In genomic region chr7:135499818-135500217, GRCh38 we compare ENCODE assay signal across 14 cellular contexts.
A peak's percentile ranks its signal among the peaks of the same experiment; 100 is the strongest.
DNase-seq lines count a peak whose midpoint lies in the region; ATAC-seq and TF ChIP-seq lines count a peak whose summit lies in the region.
"Had no signal": no experiment of that assay in that cellular context is flagged by ENCODE, and none has a peak within 500 bp of the region (broad histone marks: within the 10 kb centered on the region; RNA-seq: fewer than 3 reads in every experiment).

No MANE protein-coding gene starts in this region.

- H3K4me3 ChIP-seq in tibial artery = no peak overlapping the region
- H3K4me3 ChIP-seq: HAP-1, SJCRH30, skin epidermis had no signal

- H3K4me1 ChIP-seq in tibial artery = peaks cover 0 to 56% (median 6%) of the 10 kb centered on the region in 4 donors
- H3K4me1 ChIP-seq: SJCRH30 had no signal

- H3K36me3 ChIP-seq in tibial artery = no peaks in the 10 kb centered on the region
- H3K36me3 ChIP-seq: HAP-1, SJCRH30 had no signal

- H3K9me3 Mint-ChIP-seq in activated naive CD4-positive, alpha-beta T cell treated with anti-CD3 and anti-CD28 coated beads, Interleukin-2, amount 50 U/mL, for 24 hours = no peaks in the 10 kb centered on the region
- no peaks in the 10 kb centered on the region for H3K9me3 Mint-ChIP-seq in dendritic cell treated with granulocyte-macrophage colony-stimulating factor and Interleukin-4, amounts not matched to agents 40 ng/mL and 50 ng/mL, for 4 days
- no peaks in the 10 kb centered on the region for H3K9me3 Mint-ChIP-seq in stimulated activated naive CD8-positive, alpha-beta T cell treated with anti-CD3 and anti-CD28 coated beads, Interleukin-15, amount 100 ng/mL, for 72 hours

- H3K27ac Mint-ChIP-seq in activated naive CD4-positive, alpha-beta T cell treated with anti-CD3 and anti-CD28 coated beads, Interleukin-2, amount 50 U/mL, for 24 hours = peak overlapping the region; percentile 83
- H3K27ac Mint-ChIP-seq in dendritic cell treated with granulocyte-macrophage colony-stimulating factor and Interleukin-4, amounts not matched to agents 40 ng/mL and 50 ng/mL, for 4 days = peak overlapping the region; percentile 19
- H3K27ac Mint-ChIP-seq in stimulated activated naive CD8-positive, alpha-beta T cell treated with anti-CD3 and anti-CD28 coated beads, Interleukin-15, amount 100 ng/mL, for 72 hours = peak overlapping the region; percentile 83 to 85

- H3K27me3 ChIP-seq in tibial artery = no peaks in the 10 kb centered on the region
- H3K27me3 ChIP-seq: SJCRH30 had no signal

- H3K36me3 Mint-ChIP-seq in activated naive CD4-positive, alpha-beta T cell treated with anti-CD3 and anti-CD28 coated beads, Interleukin-2, amount 50 U/mL, for 24 hours = peaks cover 2% of the 10 kb centered on the region
- H3K36me3 Mint-ChIP-seq in dendritic cell treated with granulocyte-macrophage colony-stimulating factor and Interleukin-4, amounts not matched to agents 40 ng/mL and 50 ng/mL, for 4 days (ENCODE audit: low read depth) = no peaks in the 10 kb centered on the region

- no peak overlapping the region for H3K27ac ChIP-seq in tibial artery
- H3K27ac ChIP-seq: SJCRH30, skin epidermis had no signal

- no peak for ATAC-seq in stimulated activated naive CD8-positive, alpha-beta T cell treated with anti-CD3 and anti-CD28 coated beads, Interleukin-15, amount 100 ng/mL, for 72 hours
- ATAC-seq in activated CD4-positive, CD25-positive, alpha-beta regulatory T cell treated with anti-CD3 and anti-CD28 coated beads, Interleukin-2, amount 50 U/mL, for 24 hours = no peak
- ATAC-seq in GM21515 (IDR thresholded peaks at IDR 0.05; ENCODE audit: unreplicated experiment) = no peak

- no peaks in the 10 kb centered on the region for H3K9me3 ChIP-seq in tibial artery
- H3K9me3 ChIP-seq: HAP-1, SJCRH30 had no signal

- peak overlapping the region; percentile 39 for H3K4me3 Mint-ChIP-seq in activated naive CD4-positive, alpha-beta T cell treated with anti-CD3 and anti-CD28 coated beads, Interleukin-2, amount 50 U/mL, for 24 hours
- no peak overlapping the region for H3K4me3 Mint-ChIP-seq in dendritic cell treated with granulocyte-macrophage colony-stimulating factor and Interleukin-4, amounts not matched to agents 40 ng/mL and 50 ng/mL, for 4 days
- peak overlapping the region; percentile 14 to 42 for H3K4me3 Mint-ChIP-seq in stimulated activated naive CD8-positive, alpha-beta T cell treated with anti-CD3 and anti-CD28 coated beads, Interleukin-15, amount 100 ng/mL, for 72 hours

- DNase-seq in activated naive CD4-positive, alpha-beta T cell treated with Interleukin-2 at 50 U/mL for 16 hours = no peak
- peak; percentile 15 to 48 for DNase-seq in NOMO-1 (lab: John Stamatoyannopoulos, UW; ENCODE audit: unreplicated experiment in 2 of 2)
- DNase-seq in stimulated activated naive CD8-positive, alpha-beta T cell treated with anti-CD3 and anti-CD28 coated beads, Interleukin-15, amount 100 ng/mL, for 72 hours = no peak
- DNase-seq in tibial artery = no peak
- DNase-seq: glutamatergic neuron; MM.1S; SJCRH30; stimulated activated naive CD4-positive, alpha-beta T cell treated with Interleukin-2 at 50 U/mL for 16 hours had no signal

- H3K4me1 Mint-ChIP-seq in activated naive CD4-positive, alpha-beta T cell treated with anti-CD3 and anti-CD28 coated beads, Interleukin-2, amount 50 U/mL, for 24 hours = peaks cover 68% of the 10 kb centered on the region
- H3K4me1 Mint-ChIP-seq in dendritic cell treated with granulocyte-macrophage colony-stimulating factor and Interleukin-4, amounts not matched to agents 40 ng/mL and 50 ng/mL, for 4 days (ENCODE audit: low read depth) = peaks cover 45% of the 10 kb centered on the region
- peaks cover 51% of the 10 kb centered on the region for H3K4me1 Mint-ChIP-seq in stimulated activated naive CD8-positive, alpha-beta T cell treated with anti-CD3 and anti-CD28 coated beads, Interleukin-15, amount 100 ng/mL, for 72 hours

- intact Hi-C loops in dendritic cell treated with granulocyte-macrophage colony-stimulating factor and Interleukin-4, amounts not matched to agents 40 ng/mL and 50 ng/mL, for 4 days (cut with micrococcal nuclease) = no loop called here
- intact Hi-C loops in tibial artery (cut with DNase I; ENCODE audit: low total_unique reads) = no loop called here

- TF ChIP-seq CTCF in tibial artery (IDR thresholded peaks at IDR 0.05) = no peak

- H3K27me3 Mint-ChIP-seq in activated naive CD4-positive, alpha-beta T cell treated with anti-CD3 and anti-CD28 coated beads, Interleukin-2, amount 50 U/mL, for 24 hours = no peaks in the 10 kb centered on the region
- H3K27me3 Mint-ChIP-seq in dendritic cell treated with granulocyte-macrophage colony-stimulating factor and Interleukin-4, amounts not matched to agents 40 ng/mL and 50 ng/mL, for 4 days = no peaks in the 10 kb centered on the region
- H3K27me3 Mint-ChIP-seq in stimulated activated naive CD8-positive, alpha-beta T cell treated with anti-CD3 and anti-CD28 coated beads, Interleukin-15, amount 100 ng/mL, for 72 hours = no peaks in the 10 kb centered on the region

Comparison
In these comparisons a context has a peak if more than half of its experiments do, and no peak if none do; other contexts are left out.
1. H3K27ac Mint-ChIP-seq: peak in every context shown above with its lines; median percentile 84 in stimulated activated naive CD8-positive, alpha-beta T cell treated with anti-CD3 and anti-CD28 coated beads, Interleukin-15, amount 100 ng/mL, for 72 hours; 83 in activated naive CD4-positive, alpha-beta T cell treated with anti-CD3 and anti-CD28 coated beads, Interleukin-2, amount 50 U/mL, for 24 hours; 19 in dendritic cell treated with granulocyte-macrophage colony-stimulating factor and Interleukin-4, amounts not matched to agents 40 ng/mL and 50 ng/mL, for 4 days.
2. DNase-seq: peak in NOMO-1 (2 of 2); none in activated naive CD4-positive, alpha-beta T cell treated with Interleukin-2 at 50 U/mL for 16 hours (single experiment), stimulated activated naive CD8-positive, alpha-beta T cell treated with anti-CD3 and anti-CD28 coated beads, Interleukin-15, amount 100 ng/mL, for 72 hours (0 of 2) and tibial artery (0 of 2).